1 cellular context compared by ENCODE assay signal in the genomic region with DNA sequence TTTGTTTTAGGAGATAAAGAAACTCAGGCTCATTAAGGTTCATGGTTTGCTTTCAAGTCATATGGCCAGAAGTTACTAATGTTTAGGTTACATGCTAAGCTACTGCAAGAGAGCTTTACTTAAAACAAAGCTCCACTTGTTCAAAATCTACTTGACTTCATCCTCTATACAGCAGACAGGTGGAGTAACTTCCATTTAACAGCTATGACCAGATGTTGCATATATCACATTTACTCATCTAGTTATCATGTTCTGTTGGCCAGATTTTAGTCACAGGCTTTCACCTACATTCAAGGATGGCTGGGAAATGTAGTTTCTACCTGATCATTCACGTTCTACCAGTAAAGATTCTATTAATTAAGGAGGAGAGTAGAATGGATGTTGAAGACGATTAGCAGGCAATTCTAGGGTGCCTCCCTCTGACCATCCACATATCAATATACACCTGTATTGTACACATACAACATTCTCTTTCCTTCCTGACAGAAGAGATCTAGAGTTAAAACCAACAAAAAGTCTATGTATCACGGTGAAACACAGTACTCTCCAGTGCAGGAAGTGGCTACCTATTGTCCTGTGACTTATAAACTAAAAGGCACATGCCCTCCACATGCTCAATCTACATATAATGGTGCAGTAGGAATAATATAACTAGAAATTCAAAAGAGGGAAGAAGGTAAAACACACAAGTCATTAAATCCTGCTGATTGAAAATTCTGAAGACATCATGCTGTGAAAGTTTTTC.
TF ChIP-seq lines count a peak whose summit lies in the region.

No MANE protein-coding gene starts in this region.

TF ChIP-seq in GM23338, 12 proteins besides CTCF, POLR2A, EP300 and RAD21 (continued from another document):
- TF ChIP-seq STAT1 (IDR thresholded peaks at IDR 0.05; ENCODE audit: unreplicated experiment) (no peak), ZNF331 (CRISPR knock-in tag; IDR thresholded peaks at IDR 0.05; ENCODE audit: low read depth) (no peak), POLR2AphosphoS5 (IDR thresholded peaks at IDR 0.05; ENCODE audit: low read depth) (no peak), EZH2 (IDR thresholded peaks at IDR 0.05; ENCODE audit: low read depth, unreplicated experiment) (no peak), NANOG (IDR thresholded peaks at IDR 0.05; ENCODE audit: borderline replicate concordance) (no peak), CREB1 (CRISPR knock-in tag; IDR thresholded peaks at IDR 0.05; ENCODE audit: low read depth) (no peak)
- TF ChIP-seq, protein P1, sequence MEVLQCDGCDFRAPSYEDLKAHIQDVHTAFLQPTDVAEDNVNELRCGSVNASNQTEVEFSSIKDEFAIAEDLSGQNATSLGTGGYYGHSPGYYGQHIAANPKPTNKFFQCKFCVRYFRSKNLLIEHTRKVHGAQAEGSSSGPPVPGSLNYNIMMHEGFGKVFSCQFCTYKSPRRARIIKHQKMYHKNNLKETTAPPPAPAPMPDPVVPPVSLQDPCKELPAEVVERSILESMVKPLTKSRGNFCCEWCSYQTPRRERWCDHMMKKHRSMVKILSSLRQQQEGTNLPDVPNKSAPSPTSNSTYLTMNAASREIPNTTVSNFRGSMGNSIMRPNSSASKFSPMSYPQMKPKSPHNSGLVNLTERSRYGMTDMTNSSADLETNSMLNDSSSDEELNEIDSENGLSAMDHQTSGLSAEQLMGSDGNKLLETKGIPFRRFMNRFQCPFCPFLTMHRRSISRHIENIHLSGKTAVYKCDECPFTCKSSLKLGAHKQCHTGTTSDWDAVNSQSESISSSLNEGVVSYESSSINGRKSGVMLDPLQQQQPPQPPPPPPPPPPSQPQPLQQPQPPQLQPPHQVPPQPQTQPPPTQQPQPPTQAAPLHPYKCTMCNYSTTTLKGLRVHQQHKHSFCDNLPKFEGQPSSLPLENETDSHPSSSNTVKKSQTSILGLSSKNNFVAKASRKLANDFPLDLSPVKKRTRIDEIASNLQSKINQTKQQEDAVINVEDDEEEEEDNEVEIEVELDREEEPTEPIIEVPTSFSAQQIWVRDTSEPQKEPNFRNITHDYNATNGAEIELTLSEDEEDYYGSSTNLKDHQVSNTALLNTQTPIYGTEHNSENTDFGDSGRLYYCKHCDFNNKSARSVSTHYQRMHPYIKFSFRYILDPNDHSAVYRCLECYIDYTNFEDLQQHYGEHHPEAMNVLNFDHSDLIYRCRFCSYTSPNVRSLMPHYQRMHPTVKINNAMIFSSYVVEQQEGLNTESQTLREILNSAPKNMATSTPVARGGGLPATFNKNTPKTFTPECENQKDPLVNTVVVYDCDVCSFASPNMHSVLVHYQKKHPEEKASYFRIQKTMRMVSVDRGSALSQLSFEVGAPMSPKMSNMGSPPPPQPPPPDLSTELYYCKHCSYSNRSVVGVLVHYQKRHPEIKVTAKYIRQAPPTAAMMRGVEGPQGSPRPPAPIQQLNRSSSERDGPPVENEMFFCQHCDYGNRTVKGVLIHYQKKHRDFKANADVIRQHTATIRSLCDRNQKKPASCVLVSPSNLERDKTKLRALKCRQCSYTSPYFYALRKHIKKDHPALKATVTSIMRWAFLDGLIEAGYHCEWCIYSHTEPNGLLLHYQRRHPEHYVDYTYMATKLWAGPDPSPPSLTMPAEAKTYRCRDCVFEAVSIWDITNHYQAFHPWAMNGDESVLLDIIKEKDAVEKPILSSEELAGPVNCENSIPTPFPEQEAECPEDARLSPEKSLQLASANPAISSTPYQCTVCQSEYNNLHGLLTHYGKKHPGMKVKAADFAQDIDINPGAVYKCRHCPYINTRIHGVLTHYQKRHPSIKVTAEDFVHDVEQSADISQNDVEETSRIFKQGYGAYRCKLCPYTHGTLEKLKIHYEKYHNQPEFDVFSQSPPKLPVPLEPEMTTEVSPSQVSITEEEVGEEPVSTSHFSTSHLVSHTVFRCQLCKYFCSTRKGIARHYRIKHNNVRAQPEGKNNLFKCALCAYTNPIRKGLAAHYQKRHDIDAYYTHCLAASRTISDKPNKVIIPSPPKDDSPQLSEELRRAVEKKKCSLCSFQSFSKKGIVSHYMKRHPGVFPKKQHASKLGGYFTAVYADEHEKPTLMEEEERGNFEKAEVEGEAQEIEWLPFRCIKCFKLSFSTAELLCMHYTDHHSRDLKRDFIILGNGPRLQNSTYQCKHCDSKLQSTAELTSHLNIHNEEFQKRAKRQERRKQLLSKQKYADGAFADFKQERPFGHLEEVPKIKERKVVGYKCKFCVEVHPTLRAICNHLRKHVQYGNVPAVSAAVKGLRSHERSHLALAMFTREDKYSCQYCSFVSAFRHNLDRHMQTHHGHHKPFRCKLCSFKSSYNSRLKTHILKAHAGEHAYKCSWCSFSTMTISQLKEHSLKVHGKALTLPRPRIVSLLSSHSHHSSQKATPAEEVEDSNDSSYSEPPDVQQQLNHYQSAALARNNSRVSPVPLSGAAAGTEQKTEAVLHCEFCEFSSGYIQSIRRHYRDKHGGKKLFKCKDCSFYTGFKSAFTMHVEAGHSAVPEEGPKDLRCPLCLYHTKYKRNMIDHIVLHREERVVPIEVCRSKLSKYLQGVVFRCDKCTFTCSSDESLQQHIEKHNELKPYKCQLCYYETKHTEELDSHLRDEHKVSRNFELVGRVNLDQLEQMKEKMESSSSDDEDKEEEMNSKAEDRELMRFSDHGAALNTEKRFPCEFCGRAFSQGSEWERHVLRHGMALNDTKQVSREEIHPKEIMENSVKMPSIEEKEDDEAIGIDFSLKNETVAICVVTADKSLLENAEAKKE (CRISPR knock-in tag; IDR thresholded peaks at IDR 0.05): no peak
